8 cellular contexts compared by ENCODE assay signal in genomic region chr11:36376315-36376887, GRCh38.
DNase-seq lines count a peak whose midpoint lies in the region; ATAC-seq and TF ChIP-seq lines count a peak whose summit lies in the region.

No MANE protein-coding gene starts in this region.

- DNase-seq in GM06990 (ENCODE audit: extremely low read depth, insufficient read length) (no peak), PC-9 (peak in 1 of 2 experiments; percentile 15), dermis blood vessel endothelial cell (peak; percentile 44), lung microvascular endothelial cell (ENCODE audit: low read depth in 2 of 2) (peak; percentile 3 to 64), tibial artery (peak in 1 of 2 donors; percentile 31)
- DNase-seq in stimulated activated CD4-positive, alpha-beta T cell treated with anti-CD3 and anti-CD28 coated beads, Interleukin-4, amount 100 ng/mL, for 1 hour, result no peak

- no TSS peak for BruUV-seq in PC-9 (replicated peaks; lab: Mats Ljungman, UMichigan)

- no peaks in the 10 kb centered on the region; the same call in 1 of the 2 replicates for H3K9me2 ChIP-seq in PC-9 (ENCODE audit: insufficient read depth)

- CTCF ChIA-PET in PC-9 (lab: Charles Lee), result interaction anchor here (0.6 to 0.9 kb wide), 4 partner anchors 21 to 714 kb away, joined by 3 to 8 read pairs (median 6); partner anchors contain the start of gene TRIM44

- no peaks in the 10 kb centered on the region for H3K4me1 ChIP-seq in PC-9 (replicated peaks; ENCODE audit: insufficient read depth)
- peaks cover 0 to 25% (median 23%) of the 10 kb centered on the region in 4 donors for H3K4me1 ChIP-seq in tibial artery

- intact Hi-C loops in PC-9 (cut with micrococcal nuclease; ENCODE audit: unreplicated experiment) (no loop called here), tibial artery (cut with DNase I; ENCODE audit: low total_unique reads) (no loop called here)

- H3K4me2 ChIP-seq in PC-9, result peak overlapping the region; percentile 56

- ATAC-seq in GM21786 (IDR thresholded peaks at IDR 0.05; ENCODE audit: unreplicated experiment) (no peak), HG03139 (IDR thresholded peaks at IDR 0.05; ENCODE audit: unreplicated experiment) (no peak)

- H3K36me3 ChIP-seq in GM06990 (ENCODE audit: control insufficient read depth, insufficient read depth, low read length), result no peaks in the 10 kb centered on the region
- no peaks in the 10 kb centered on the region for H3K36me3 ChIP-seq in PC-9 (ENCODE audit: low read depth)
- no peaks in the 10 kb centered on the region for H3K36me3 ChIP-seq in tibial artery

- POLR2A ChIA-PET in PC-9 (lab: Charles Lee; ENCODE audit: unreplicated experiment), result interaction anchor here (0.6 kb wide), 1 partner anchor 127 kb away, joined by 3 read pairs; no protein-coding TSS in a partner anchor

- H3K79me2 ChIP-seq in PC-9 (ENCODE audit: low read depth), result no peaks in the 10 kb centered on the region

- peaks cover 2% of the 10 kb centered on the region for H3K27me3 ChIP-seq in GM06990 (replicated peaks; ENCODE audit: control insufficient read depth, insufficient read depth, low read length)
- H3K27me3 ChIP-seq in PC-9 (ENCODE audit: insufficient read depth, low read depth), result peaks cover 4% of the 10 kb centered on the region
- peaks cover 0 to 24% of the 10 kb centered on the region in 2 donors for H3K27me3 ChIP-seq in tibial artery

- H3F3A ChIP-seq in PC-9 (ENCODE audit: insufficient read depth, low read depth), result no peaks in the 10 kb centered on the region

- TF ChIP-seq CTCF in GM06990 (IDR thresholded peaks at IDR 0.05; ENCODE audit: insufficient read depth, low read length, poor library complexity, severe bottlenecking) (no peak), PC-9 (conservative IDR thresholded peaks at IDR 0.05) (no peak), tibial artery (IDR thresholded peaks at IDR 0.05) (no peak)

- H3K4me3 ChIP-seq in GM06990 (replicated peaks; ENCODE audit: low read depth, low read length), result peak overlapping the region; percentile 54
- H3K4me3 ChIP-seq in PC-9, result peak overlapping the region; percentile 58
- H3K4me3 ChIP-seq in tibial artery, result peak overlapping the region; percentile 54 to 56

- H3K9me3 ChIP-seq in PC-9 (ENCODE audit: insufficient read depth, low read depth), result no peaks in the 10 kb centered on the region
- H3K9me3 ChIP-seq in tibial artery, result no peaks in the 10 kb centered on the region

- H4K20me1 ChIP-seq in PC-9 (ENCODE audit: insufficient read depth), result no peaks in the 10 kb centered on the region

- H3K27ac ChIP-seq in PC-9 (no peak overlapping the region), tibial artery (peak overlapping the region; percentile 29 to 32)

- peak overlapping the region; percentile 72 for H2AFZ ChIP-seq in PC-9

Comparison
In these comparisons a context has a peak if more than half of its experiments do, and no peak if none do; other contexts are left out.
1. DNase-seq: peak in dermis blood vessel endothelial cell (single experiment) and lung microvascular endothelial cell (2 of 2); none in GM06990 (single experiment) and stimulated activated CD4-positive, alpha-beta T cell treated with anti-CD3 and anti-CD28 coated beads, Interleukin-4, amount 100 ng/mL, for 1 hour (single experiment).
2. Peak in every context shown above with its lines, with median percentiles within 50 percentile points of each other: H3K4me3 ChIP-seq.